ENCODE assay signal across 11 cellular contexts in the genomic region with DNA sequence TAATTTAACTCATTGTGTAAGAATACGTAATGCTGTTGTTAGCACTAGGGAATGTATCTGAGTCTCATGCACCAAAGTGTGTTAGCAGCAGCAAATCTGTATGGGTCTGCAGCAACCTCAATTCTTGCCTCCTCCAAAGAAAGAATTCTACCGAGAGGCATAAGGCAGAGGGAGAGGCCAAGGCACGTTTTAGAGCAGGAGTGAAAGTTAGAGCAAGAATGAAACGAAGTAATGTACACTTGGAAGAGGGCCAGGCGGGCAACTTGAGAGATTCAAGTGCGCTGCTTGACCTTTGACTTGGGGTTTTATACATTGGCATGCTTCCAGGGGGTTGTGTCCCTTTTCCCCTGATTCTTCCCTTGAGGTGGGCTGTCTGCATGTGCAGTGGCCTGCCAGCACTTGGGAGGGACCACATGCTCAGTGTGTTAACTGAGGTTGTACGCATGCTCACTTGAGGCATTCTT. TPM values are rescaled to one million over a fixed set of nuclear protein-coding genes. Genes with fewer than 3 reads are reported as not detected.
DNase-seq lines count a peak whose midpoint lies in the region; ATAC-seq and TF ChIP-seq lines count a peak whose summit lies in the region.
"Had no signal": no experiment of that assay in that cellular context is flagged by ENCODE, and none has a peak within 500 bp of the region (broad histone marks: within the 10 kb centered on the region; RNA-seq: fewer than 3 reads in every experiment).

No MANE protein-coding gene starts in this region.

- peak overlapping the region; percentile 38 for H3K4me2 ChIP-seq in neuronal stem cell (ENCODE audit: insufficient read depth, low read length, poor library complexity, severe bottlenecking)
- no peak overlapping the region for H3K4me2 ChIP-seq in Karpas-422 (ENCODE audit: low read depth, low read length, poor library complexity, severe bottlenecking)

- H2AK5ac ChIP-seq in neuronal stem cell (ENCODE audit: low read depth, low read length): no peak overlapping the region

- intact Hi-C loops in heart left ventricle (cut with DNase I) (loop anchor here in 7 of 10 donors (5.0 to 10.0 kb wide), 8 partner anchors 33 to 115 kb away; no protein-coding TSS in a partner anchor), left ventricle myocardium superior (cut with micrococcal nuclease) (no loop called here), uterus (cut with DNase I; ENCODE audit: low total_unique reads) (loop anchor here (5.0 to 10.0 kb wide), 3 partner anchors 75 to 113 kb away; no protein-coding TSS in a partner anchor)

- H4K91ac ChIP-seq in neuronal stem cell (ENCODE audit: low read depth, low read length, poor library complexity): no peak overlapping the region

- 64 to 73% (median 71%) methylated on average over 7 of the region's 7 CpGs for WGBS in heart left ventricle, 4 donors
- WGBS in neuronal stem cell (ENCODE audit: extremely low coverage in 2 of 2, insufficient read length in 2 of 2, insufficient replicate concordance in 1 of 2), 2 donors: no CpG with 5 or more reads among the region's 7 CpGs

- H2AFZ ChIP-seq in neuronal stem cell (ENCODE audit: low read length): no peak overlapping the region
- H2AFZ ChIP-seq in Karpas-422 (ENCODE audit: low read length): no peak overlapping the region

- H3K23ac ChIP-seq in neuronal stem cell (ENCODE audit: low read depth, low read length, poor library complexity): no peak overlapping the region

- H3K14ac ChIP-seq in neuronal stem cell (ENCODE audit: low read length): no peak overlapping the region

- peaks cover 5 to 35% (median 23%) of the 10 kb centered on the region in 12 donors for H3K4me1 ChIP-seq in heart left ventricle
- H3K4me1 ChIP-seq in neuronal stem cell (ENCODE audit: control insufficient read depth in 2 of 2, insufficient read depth in 1 of 2, low read depth in 1 of 2, low read length in 2 of 2): peaks cover 11 to 18% of the 10 kb centered on the region in 2 donors
- no peaks in the 10 kb centered on the region for H3K4me1 ChIP-seq in uterus
- peaks cover 15% of the 10 kb centered on the region for H3K4me1 ChIP-seq in Karpas-422 (ENCODE audit: low read length)

- H3K18ac ChIP-seq in neuronal stem cell (ENCODE audit: low read length): no peak overlapping the region

- no peaks in the 10 kb centered on the region for H3K9me2 ChIP-seq in Karpas-422 (replicated peaks; ENCODE audit: insufficient read depth, low read length)

- TF ChIP-seq CTCF in heart left ventricle (IDR thresholded peaks at IDR 0.05): no peak
- TF ChIP-seq CTCF in fibroblast of villous mesenchyme (IDR thresholded peaks at IDR 0.05; ENCODE audit: insufficient read depth, low read depth, low read length): no peak
- TF ChIP-seq CTCF in uterus (IDR thresholded peaks at IDR 0.05): no peak

- H2BK120ac ChIP-seq in neuronal stem cell (ENCODE audit: low read depth, low read length): no peak overlapping the region

- H3K27me3 ChIP-seq in heart left ventricle (peaks cover 0 to 24% (median 0%) of the 10 kb centered on the region in 9 donors), neuronal stem cell (ENCODE audit: control insufficient read depth in 3 of 3, insufficient read depth in 3 of 3, low read depth in 1 of 3, low read length in 3 of 3) (no peaks in the 10 kb centered on the region), uterus (no peaks in the 10 kb centered on the region), Karpas-422 (ENCODE audit: low read length) (no peaks in the 10 kb centered on the region)

- no peak overlapping the region for H3K4ac ChIP-seq in neuronal stem cell (ENCODE audit: low read length)

- no peak overlapping the region for H2BK15ac ChIP-seq in neuronal stem cell (ENCODE audit: low read length)

- peak in 1 of 5 donors; percentile 15 for DNase-seq in heart left ventricle
- no peak for DNase-seq in left ventricle myocardium superior
- peak; percentile 55 for DNase-seq in fibroblast of villous mesenchyme (ENCODE audit: low read depth)
- no peak for DNase-seq in neuronal stem cell (ENCODE audit: low spot score)
- DNase-seq in uterus: peak in 1 of 2 donors; percentile 67
- DNase-seq in occipital lobe (lab: John Stamatoyannopoulos, UW): no peak
- DNase-seq in T-helper 9 cell: no peak
- no peak for DNase-seq in Karpas-422
- DNase-seq: activated CD4-positive, alpha-beta T cell treated with anti-CD3 and anti-CD28 coated beads for 4 hours; activated naive CD4-positive, alpha-beta T cell treated with Interleukin-2 at 50 U/mL for 16 hours; SIG-M5 had no signal

- H3K36me3 ChIP-seq in heart left ventricle (peaks cover 0 to 25% (median 4%) of the 10 kb centered on the region in 9 donors), neuronal stem cell (replicated peaks in 1 of 2; ENCODE audit: control insufficient read depth in 2 of 2, insufficient read depth in 2 of 2, low read length in 2 of 2) (peaks cover 3 to 32% of the 10 kb centered on the region in 2 donors), uterus (no peaks in the 10 kb centered on the region), Karpas-422 (ENCODE audit: insufficient read depth, low read length) (no peaks in the 10 kb centered on the region)

- H3K9ac ChIP-seq in neuronal stem cell (ENCODE audit: low read depth, low read length, poor library complexity) (no peak overlapping the region), Karpas-422 (ENCODE audit: low read length) (no peak overlapping the region)

- H4K8ac ChIP-seq in neuronal stem cell (ENCODE audit: low read depth, low read length): no peak overlapping the region

- TF ChIP-seq POLR2A in heart left ventricle (IDR thresholded peaks at IDR 0.05): no peak
- TF ChIP-seq POLR2A in uterus (IDR thresholded peaks at IDR 0.05): no peak

- no peak overlapping the region for H2BK5ac ChIP-seq in neuronal stem cell (ENCODE audit: low read length)

- peaks cover 4% of the 10 kb centered on the region for H3K79me1 ChIP-seq in neuronal stem cell (ENCODE audit: low read depth, low read length)

- H3K9me3 ChIP-seq in heart left ventricle: no peaks in the 10 kb centered on the region
- peaks cover 0 to 8% of the 10 kb centered on the region in 2 donors for H3K9me3 ChIP-seq in neuronal stem cell (replicated peaks in 1 of 2; ENCODE audit: control insufficient read depth in 2 of 2, insufficient read depth in 1 of 2, low read depth in 1 of 2, low read length in 2 of 2)
- no peaks in the 10 kb centered on the region for H3K9me3 ChIP-seq in uterus
- H3K9me3 ChIP-seq in Karpas-422 (ENCODE audit: low read length): no peaks in the 10 kb centered on the region

- no peak overlapping the region for H2BK12ac ChIP-seq in neuronal stem cell (ENCODE audit: low read length)

- peak overlapping the region in 7 of 12 donors; percentile 2 to 95 (median 80) for H3K4me3 ChIP-seq in heart left ventricle
- peak overlapping the region; percentile 76 for H3K4me3 ChIP-seq in fibroblast of villous mesenchyme (ENCODE audit: low read depth, low read length)
- H3K4me3 ChIP-seq in neuronal stem cell (ENCODE audit: low read length in 2 of 2): peak overlapping the region; percentile 50 to 76
- no peak overlapping the region for H3K4me3 ChIP-seq in uterus
- no peak overlapping the region for H3K4me3 ChIP-seq in Karpas-422 (ENCODE audit: low read length)

- H3K27ac ChIP-seq in heart left ventricle (peak overlapping the region in 5 of 12 donors; percentile 14 to 99 (median 96)), neuronal stem cell (replicated peaks; ENCODE audit: low read length) (no peak overlapping the region), uterus (peak overlapping the region; percentile 98 to 100), Karpas-422 (ENCODE audit: low read length) (no peak overlapping the region)

- ATAC-seq in heart left ventricle (no peak), left ventricle myocardium superior (no peak)

- H3K79me2 ChIP-seq in Karpas-422 (ENCODE audit: low read length): no peaks in the 10 kb centered on the region

- no peaks in the 10 kb centered on the region for H4K20me1 ChIP-seq in Karpas-422 (ENCODE audit: insufficient read depth, low read depth, low read length)

RNA-seq across cellular contexts. Expression of a gene that starts 2.5 kb away (rescaled TPM):
- total RNA-seq in heart left ventricle (100 to 1,000 TPM in 1 of 9 donors, 10 to 100 TPM in 8; 53.0 to 115 (median 74.1) TPM), left ventricle myocardium superior (51.8 TPM), fibroblast of villous mesenchyme (354 and 485 TPM in 2 replicates), uterus (100 to 1,000 TPM; 334 to 604 (median 452) TPM), occipital lobe (199 TPM)
- 10 to 100 TPM; 23.8 to 63.4 TPM for polyA plus RNA-seq in heart left ventricle
- 462 TPM for polyA plus RNA-seq in neuronal stem cell (2013, experiment 1 of 2)
- 462 TPM for polyA plus RNA-seq in neuronal stem cell (2013, experiment 2 of 2)
- total RNA-seq in Karpas-422 (2014; rRNA removed; shearing (Covaris generic); ENCODE audit: low replicate concordance): 4.8 TPM in 1 of 2 replicates, not detected in the other

Comparison
In these comparisons a context has a peak if more than half of its experiments do, and no peak if none do; other contexts are left out.
1. H3K27ac ChIP-seq: peak in uterus (2 of 2); none in neuronal stem cell (single experiment) and Karpas-422 (single experiment).
2. H3K4me3 ChIP-seq: peak in heart left ventricle (7 of 12), fibroblast of villous mesenchyme (single experiment) and neuronal stem cell (2 of 2); none in uterus (0 of 2) and Karpas-422 (single experiment).